1 cellular context compared by ENCODE assay signal in genomic region chr2:197495433-197496134, GRCh38.
TF ChIP-seq lines count a peak whose summit lies in the region.

No MANE protein-coding gene starts in this region.

TF ChIP-seq in HEK293, 187 proteins besides CTCF, POLR2A, EP300 and RAD21 (continued from another document):
- no peak for TF ChIP-seq HIC1 (tag by site-specific recombination; IDR thresholded peaks at IDR 0.05)
